ENCODE assay signal across 8 cellular contexts in the genomic region with DNA sequence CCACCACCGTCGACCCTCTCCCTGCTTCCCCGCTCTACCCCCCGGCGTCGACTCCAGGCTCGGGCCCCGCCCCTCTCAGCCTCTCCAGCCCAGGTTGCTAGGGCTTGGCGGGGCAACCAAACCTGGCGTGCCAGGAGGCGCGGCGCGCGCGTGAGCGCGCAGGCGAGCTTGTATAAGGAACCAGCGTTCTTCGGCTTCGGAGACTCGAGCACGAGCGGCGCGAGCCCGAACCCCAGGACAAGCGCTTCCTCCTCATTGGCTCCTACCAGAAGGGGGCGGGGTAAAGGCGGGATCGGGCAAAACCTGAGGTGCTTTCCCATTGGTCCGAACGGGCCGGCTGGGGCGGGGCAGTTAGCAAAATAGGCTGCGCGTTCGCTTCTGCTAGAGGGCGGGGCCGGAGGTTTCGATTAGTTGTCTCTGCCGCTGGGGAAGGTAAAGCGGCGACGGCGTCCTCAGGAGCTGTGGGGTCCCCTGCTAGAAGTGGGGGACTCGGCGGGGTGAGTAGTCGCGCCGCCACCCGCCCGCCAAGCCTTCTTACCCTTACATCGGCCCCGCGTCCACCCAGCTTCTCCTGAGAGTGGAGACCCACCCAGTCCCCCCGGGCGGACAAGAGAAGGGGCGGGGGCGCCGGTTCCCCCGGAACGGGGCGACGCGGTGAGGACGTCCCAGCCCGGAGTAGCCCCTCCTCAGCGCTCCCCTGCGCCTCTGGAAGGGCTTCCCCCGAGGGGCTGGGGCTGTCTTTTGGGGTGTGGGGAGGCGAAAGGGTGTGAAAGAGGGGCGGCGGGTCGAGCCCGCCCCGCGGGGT. TPM values are rescaled to one million over a fixed set of nuclear protein-coding genes. Genes with fewer than 3 reads are reported as not detected.
A peak's percentile ranks its signal among the peaks of the same experiment; 100 is the strongest.
DNase-seq lines count a peak whose midpoint lies in the region; ATAC-seq, FAIRE-seq and TF ChIP-seq lines count a peak whose summit lies in the region.

A gene (plus strand): TSS at position 410 of the 805 bp plus-strand sequence. CDS start 81,489 bp downstream, outside the sequence.

- no peak within 1 kb of the TSS for H3K27ac ChIP-seq in H1 (ENCODE audit: low read depth, low read length)

- no peak for TF ChIP-seq CTCF in H1 (IDR thresholded peaks at IDR 0.05; ENCODE audit: control extremely low read depth in 1 of 3, insufficient read depth in 1 of 3, low read depth in 1 of 3, low read length in 3 of 3)

- POLR2A ChIA-PET in H1 (lab: Charles Lee; ENCODE audit: partially characterized antibody): interaction anchor here (1.6 to 1.9 kb wide), 2 partner anchors 15 to 17 kb away, joined by 5 to 7 read pairs; no protein-coding TSS in a partner anchor

- no peaks in the 10 kb centered on the region for H3K27me3 ChIP-seq in H1 (replicated peaks in 1 of 4; ENCODE audit: control insufficient read depth in 3 of 4, extremely low read depth in 1 of 4, insufficient read depth in 3 of 4, low read length in 3 of 4)

- H3K79me1 ChIP-seq in H1 (ENCODE audit: low read depth, low read length): no peaks in the 10 kb centered on the region; the same call in 1 of the 2 replicates

- no peak within 1 kb of the TSS for H2BK15ac ChIP-seq in H1 (ENCODE audit: low read length)

- H3K4me1 Mint-ChIP-seq in activated CD8-positive, alpha-beta memory T cell treated with anti-CD3 and anti-CD28 coated beads, Interleukin-2, amount 10 ng/mL, durations not matched to agents 7 days and 5 days: peaks cover 8% of the 10 kb centered on the region

- 1% methylated on average over 23 of the region's 79 CpGs; no CpG with 5 or more reads in 1 of the 2 experiments for WGBS in H1 (ENCODE audit: extremely low coverage in 1 of 2, insufficient coverage in 1 of 2, insufficient read length in 1 of 2, insufficient replicate concordance in 2 of 2, low coverage in 1 of 2, low lambda C conversion rate in 2 of 2, missing lambda C conversion rate in 1 of 2), 2 experiments

- H2AFZ ChIP-seq in H1 (ENCODE audit: low read length): peak within 1 kb of the TSS; percentile 100

- no peak for TF ChIP-seq EP300 in H1 (IDR thresholded peaks at IDR 0.05; ENCODE audit: borderline replicate concordance in 1 of 2, low read depth in 2 of 2, low read length in 2 of 2)

- peaks cover 0 to 37% of the 10 kb centered on the region in 2 experiments; a peak in 2 of 4 replicates for H3K79me2 ChIP-seq in H1 (ENCODE audit: control insufficient read depth in 1 of 2, insufficient read depth in 2 of 2, low read length in 2 of 2)

- no peaks in the 10 kb centered on the region; a peak in 1 of 8 replicates for H3K36me3 ChIP-seq in H1 (ENCODE audit: control insufficient read depth in 2 of 4, insufficient read depth in 4 of 4, low read length in 3 of 4)

- peak within 1 kb of the TSS; percentile 81 for H3K4me3 Mint-ChIP-seq in activated CD8-positive, alpha-beta memory T cell treated with anti-CD3 and anti-CD28 coated beads, Interleukin-2, amount 10 ng/mL, durations not matched to agents 7 days and 5 days

- no peaks in the 10 kb centered on the region; a peak in 1 of 7 replicates for H3K4me1 ChIP-seq in H1 (replicated peaks in 1 of 4; ENCODE audit: control insufficient read depth in 3 of 4, insufficient read depth in 4 of 4, low read length in 3 of 4)

- H3K23ac ChIP-seq in H1 (ENCODE audit: insufficient read length): no peak within 1 kb of the TSS

- H2BK12ac ChIP-seq in H1 (ENCODE audit: low read depth, low read length): peak within 1 kb of the TSS; percentile 12; the same call in 1 of the 2 replicates

- H2BK5ac ChIP-seq in H1 (ENCODE audit: low read depth, low read length): peak within 1 kb of the TSS; percentile 77; the same call in 1 of the 2 replicates

- H3K23me2 ChIP-seq in H1 (ENCODE audit: low read depth, low read length): peaks cover 4% of the 10 kb centered on the region

- CTCF ChIA-PET in activated CD8-positive, alpha-beta memory T cell treated with anti-CD3 and anti-CD28 coated beads, Interleukin-2, amount 10 ng/mL, durations not matched to agents 7 days and 5 days (lab: Charles Lee): interaction anchor here (1.2 to 1.4 kb wide), 2 partner anchors 8 to 36 kb away, joined by 3 to 4 read pairs; no protein-coding TSS in a partner anchor
- CTCF ChIA-PET in H1 (lab: Charles Lee; ENCODE audit: partially characterized antibody): interaction anchor here (0.5 to 1.6 kb wide), 2 partner anchors 15 to 48 kb away, joined by 4 to 8 read pairs; no protein-coding TSS in a partner anchor

- peak within 1 kb of the TSS; percentile 53 for H3K56ac ChIP-seq in H1 (replicated peaks; ENCODE audit: insufficient read length, low read depth, low read length)

- no peak within 1 kb of the TSS for H2AK5ac ChIP-seq in H1 (ENCODE audit: low read depth, low read length)

- TF ChIP-seq POLR2A in H1 (IDR thresholded peaks at IDR 0.05; ENCODE audit: control extremely low read depth in 1 of 2, low read depth in 2 of 2, low read length in 2 of 2): peak in 1 of 2 experiments; percentile 53; a peak in 1 of 3 replicates

- H3K27ac Mint-ChIP-seq in activated CD8-positive, alpha-beta memory T cell treated with anti-CD3 and anti-CD28 coated beads, Interleukin-2, amount 10 ng/mL, durations not matched to agents 7 days and 5 days: peak within 1 kb of the TSS; percentile 52

- DNase-seq in COLO829 (ENCODE audit: low spot score): peak; percentile 87
- peak; percentile 64 for DNase-seq in HTR-8/SVneo (ENCODE audit: insufficient read length, low spot score)
- DNase-seq in NOMO-1 treated with DMSO at 0.1 percent for 48 hours (lab: John Stamatoyannopoulos, UW; ENCODE audit: unreplicated experiment): peak; percentile 95
- peak; percentile 97 for DNase-seq in activated CD8-positive, alpha-beta memory T cell treated with anti-CD3 and anti-CD28 coated beads, Interleukin-2, amount 10 ng/mL, durations not matched to agents 7 days and 5 days
- DNase-seq in H1 (ENCODE audit: low read depth in 1 of 2, low spot score in 2 of 2): peak; percentile 90 to 91
- DNase-seq in medulla oblongata (ENCODE audit: extremely low spot score): peak; percentile 97
- peak; percentile 77 to 93 (median 92) for DNase-seq in stimulated activated CD4-positive, alpha-beta T cell treated with anti-CD3 and anti-CD28 coated beads, TNF-alpha, amount 100 ng/mL, for 4 hours (ENCODE audit: low read depth in 3 of 3)

- H3K36me3 Mint-ChIP-seq in activated CD8-positive, alpha-beta memory T cell treated with anti-CD3 and anti-CD28 coated beads, Interleukin-2, amount 10 ng/mL, durations not matched to agents 7 days and 5 days: no peaks in the 10 kb centered on the region

- H4K91ac ChIP-seq in H1 (replicated peaks; ENCODE audit: insufficient read length, low read length): peak within 1 kb of the TSS; percentile 98

- peak within 1 kb of the TSS; percentile 81 to 84 for H3K4me2 ChIP-seq in H1 (ENCODE audit: insufficient read depth in 1 of 2, low read depth in 2 of 2, low read length in 2 of 2)

- H3K9me3 ChIP-seq in H1 (ENCODE audit: insufficient read depth in 2 of 2, low read depth in 1 of 2, low read length in 1 of 2): no peaks in the 10 kb centered on the region

- no peak for TF ChIP-seq RAD21 in H1 (IDR thresholded peaks at IDR 0.05 in 1 of 2, conservative IDR thresholded peaks at IDR 0.05 in 1 of 2; ENCODE audit: low read depth in 2 of 2, low read length in 2 of 2)

- peaks cover 8% of the 10 kb centered on the region for H3K27me3 Mint-ChIP-seq in activated CD8-positive, alpha-beta memory T cell treated with anti-CD3 and anti-CD28 coated beads, Interleukin-2, amount 10 ng/mL, durations not matched to agents 7 days and 5 days

- peak within 1 kb of the TSS; percentile 54 to 87 (median 70) for H3K4me3 ChIP-seq in H1 (ENCODE audit: extremely low read depth in 1 of 4, insufficient read depth in 2 of 4, low read depth in 3 of 4, low read length in 4 of 4)

- no peak within 1 kb of the TSS for H3K14ac ChIP-seq in H1 (ENCODE audit: insufficient read length)

- peak within 1 kb of the TSS; percentile 67 for H4K5ac ChIP-seq in H1 (ENCODE audit: insufficient read length, low read depth, low read length)

- peak within 1 kb of the TSS in 3 of 4 experiments; percentile 20 to 51 (median 48); a peak in 3 of 7 replicates for H3K9ac ChIP-seq in H1 (replicated peaks in 1 of 4; ENCODE audit: extremely low read depth in 1 of 4, low read depth in 3 of 4, low read length in 3 of 4)

- peak within 1 kb of the TSS; percentile 62; the same call in 1 of the 2 replicates for H3K18ac ChIP-seq in H1 (ENCODE audit: extremely low read depth, low read length)

- H3K4ac ChIP-seq in H1 (replicated peaks; ENCODE audit: insufficient read length, low read depth, low read length): no peak within 1 kb of the TSS

- H3K9me3 Mint-ChIP-seq in activated CD8-positive, alpha-beta memory T cell treated with anti-CD3 and anti-CD28 coated beads, Interleukin-2, amount 10 ng/mL, durations not matched to agents 7 days and 5 days (ENCODE audit: low read depth): no peaks in the 10 kb centered on the region

- peak within 1 kb of the TSS; percentile 95; the same call in 1 of the 2 replicates for H2BK20ac ChIP-seq in H1 (ENCODE audit: low read length)

- no peak within 1 kb of the TSS for H4K8ac ChIP-seq in H1 (ENCODE audit: extremely low read depth, insufficient read depth, low read length)

- no peak for FAIRE-seq in HTR-8/SVneo (lab: Jason Lieb, UNC)
- peak; percentile 75 for FAIRE-seq in H1 (lab: Jason Lieb, UNC)

- H4K20me1 ChIP-seq in H1 (replicated peaks in 1 of 2; ENCODE audit: control insufficient read depth in 1 of 2, insufficient read depth in 2 of 2, low read length in 2 of 2): peaks cover 2 to 6% of the 10 kb centered on the region in 2 experiments

- peak within 1 kb of the TSS; percentile 87 for H2BK120ac ChIP-seq in H1 (replicated peaks; ENCODE audit: low read depth, low read length)

- peak; percentile 91 for ATAC-seq in GM21390 (IDR thresholded peaks at IDR 0.05; ENCODE audit: unreplicated experiment)
- ATAC-seq in activated CD8-positive, alpha-beta memory T cell treated with anti-CD3 and anti-CD28 coated beads, Interleukin-2, amount 10 ng/mL, durations not matched to agents 7 days and 5 days: peak; percentile 94

TF ChIP-seq in H1, 55 proteins besides CTCF, POLR2A, EP300 and RAD21 (continues in another document):
- TF ChIP-seq YY1 (IDR thresholded peaks at IDR 0.05; ENCODE audit: low read depth, low read length): no peak
- no peak for TF ChIP-seq HDAC6 (IDR thresholded peaks at IDR 0.05; ENCODE audit: low read depth, low read length)
- no peak for TF ChIP-seq JUND (IDR thresholded peaks at IDR 0.05; ENCODE audit: low read length)

RNA-seq across cellular contexts. Expression of the gene that starts here (rescaled TPM):
- 1 to 10 TPM; 1.1 to 1.3 TPM for total RNA-seq in activated CD8-positive, alpha-beta memory T cell treated with anti-CD3 and anti-CD28 coated beads, Interleukin-2, amount 10 ng/mL, durations not matched to agents 7 days and 5 days
- 15.1 and 15.6 TPM in 2 replicates for total RNA-seq in H1 (2021; fragmentation: NEBNext Ultra II Directional; extraction: Animal tissue kit (Norgen Biotek cat#: 25700))
- 3.8 and 5.5 TPM in 2 replicates for polyA plus RNA-seq in H1 (2011; rRNA removed)
- 5.8 TPM for polyA plus RNA-seq in H1 (2011; cell fraction: cytosol; rRNA removed)
- polyA plus RNA-seq in H1 (2011; cell fraction: nucleus; rRNA removed): 7.3 TPM
- 3.2 to 6.7 TPM (median 5.7 TPM) in 4 replicates for polyA plus RNA-seq in H1 (2012, experiment 1 of 2)
- 0.25 TPM for polyA plus RNA-seq in H1 (2012, experiment 2 of 2)
- polyA plus RNA-seq in H1 (2013, experiment 1 of 2): 4.0 TPM
- polyA plus RNA-seq in H1 (2013, experiment 2 of 2): 3.8 TPM
- polyA minus RNA-seq in H1 (2011; rRNA and poly(A)+ RNA removed): 27.7 and 37.8 TPM in 2 replicates
- 10.3 TPM for polyA minus RNA-seq in H1 (2011; cell fraction: cytosol; rRNA and poly(A)+ RNA removed)
- polyA minus RNA-seq in H1 (2011; cell fraction: nucleus; rRNA and poly(A)+ RNA removed): 21.6 TPM
